In the genomic region with DNA sequence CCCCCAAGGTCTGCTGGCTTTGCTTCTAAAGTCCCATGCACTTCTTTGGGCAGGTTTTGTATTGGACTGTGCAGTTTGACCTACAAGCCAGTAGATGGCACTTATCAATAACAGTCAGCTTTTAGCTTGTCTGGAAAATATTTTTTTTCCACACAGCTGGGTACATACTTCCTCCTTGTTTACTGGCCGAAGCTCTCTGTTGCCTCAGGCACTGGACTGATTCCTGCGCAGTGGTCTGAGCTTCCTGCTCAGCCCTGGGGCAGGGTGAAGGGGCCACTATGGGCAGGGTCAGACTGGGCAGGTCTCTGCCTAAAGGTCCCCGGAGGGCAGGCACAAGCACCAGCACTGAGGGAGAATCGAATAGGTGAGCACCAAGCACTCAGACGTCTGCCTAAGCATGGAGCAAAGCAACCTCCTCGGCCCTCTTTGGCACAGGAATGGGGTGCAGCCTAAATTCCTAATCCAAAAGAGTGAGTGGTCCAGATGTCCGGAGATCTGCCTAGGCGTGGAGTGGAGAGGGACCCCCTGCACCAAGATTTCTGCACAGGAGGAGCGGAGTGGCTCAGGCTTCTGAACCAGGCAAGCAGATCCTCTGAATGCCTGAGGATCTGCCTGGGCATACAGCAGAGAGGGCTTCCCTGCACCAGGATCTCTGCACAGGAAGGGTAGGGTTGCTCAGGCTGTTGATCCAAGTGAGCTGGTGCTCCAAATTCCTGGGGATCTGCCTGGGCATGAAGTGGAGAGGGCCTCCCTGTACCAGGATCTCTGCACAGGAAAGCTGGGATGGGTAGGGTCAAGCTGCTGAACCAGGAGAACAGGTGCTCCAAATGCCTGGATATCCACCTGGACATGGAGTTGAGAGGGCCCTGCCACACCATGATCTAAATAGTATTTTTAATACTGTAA, we compare ENCODE assay signal across 1 cellular context.
TF ChIP-seq lines count a peak whose summit lies in the region.

No MANE protein-coding gene starts in this region.

TF ChIP-seq in HepG2, 621 proteins besides CTCF, POLR2A, EP300 and RAD21 (continued from another document and continues in another):
- TF ChIP-seq ELK4 (CRISPR knock-in tag; IDR thresholded peaks at IDR 0.05; ENCODE audit: borderline replicate concordance) (no peak), ZNF703 (CRISPR knock-in tag; IDR thresholded peaks at IDR 0.05; ENCODE audit: borderline replicate concordance) (no peak), SAP130 (CRISPR knock-in tag; IDR thresholded peaks at IDR 0.05; ENCODE audit: low read depth) (peak; percentile 40; the same call in 1 of the 2 replicates), ZBTB20 (CRISPR knock-in tag; IDR thresholded peaks at IDR 0.05; ENCODE audit: borderline replicate concordance, low read depth) (no peak), FIP1L1 (IDR thresholded peaks at IDR 0.05; ENCODE audit: borderline replicate concordance, insufficient read depth, low read depth, low read length) (no peak), GMEB1 (CRISPR knock-in tag; IDR thresholded peaks at IDR 0.05; ENCODE audit: borderline replicate concordance) (no peak), SP1 (IDR thresholded peaks at IDR 0.05) (no peak), SP1 (CRISPR knock-in tag; IDR thresholded peaks at IDR 0.05) (no peak), ZNF12 (CRISPR knock-in tag; IDR thresholded peaks at IDR 0.05) (no peak), ZC3H4 (CRISPR knock-in tag; IDR thresholded peaks at IDR 0.05; ENCODE audit: borderline replicate concordance) (no peak), STAG1 (CRISPR knock-in tag; IDR thresholded peaks at IDR 0.05) (peak; percentile 43), HNRNPLL (IDR thresholded peaks at IDR 0.05; ENCODE audit: low read depth, low read length, poor library complexity, severe bottlenecking) (no peak), ZFP41 (CRISPR knock-in tag; IDR thresholded peaks at IDR 0.05; ENCODE audit: borderline replicate concordance) (no peak), ZMYM4 (CRISPR knock-in tag; IDR thresholded peaks at IDR 0.05) (peak; percentile 75), ZNF101 (CRISPR knock-in tag; IDR thresholded peaks at IDR 0.05; ENCODE audit: borderline replicate concordance, low read depth) (no peak), NR1H2 (CRISPR knock-in tag; IDR thresholded peaks at IDR 0.05; ENCODE audit: borderline replicate concordance, low read depth) (no peak), TBP (CRISPR knock-in tag; IDR thresholded peaks at IDR 0.05) (no peak), ZNF441 (CRISPR knock-in tag; IDR thresholded peaks at IDR 0.05; ENCODE audit: borderline replicate concordance) (no peak), MLXIP (CRISPR knock-in tag; IDR thresholded peaks at IDR 0.05; ENCODE audit: borderline replicate concordance) (no peak), HDAC1 (CRISPR knock-in tag; IDR thresholded peaks at IDR 0.05) (no peak), ZNF572 (CRISPR knock-in tag; IDR thresholded peaks at IDR 0.05) (0 out of 2 replicates have a peak, but pooled peaks have one; percentile 32), ZNF556 (CRISPR knock-in tag; IDR thresholded peaks at IDR 0.05; ENCODE audit: borderline replicate concordance) (no peak), ZNF687 (CRISPR knock-in tag; IDR thresholded peaks at IDR 0.05) (peak; percentile 8; the same call in 1 of the 2 replicates), ERF (CRISPR knock-in tag; IDR thresholded peaks at IDR 0.05) (no peak), FOXA1 (IDR thresholded peaks at IDR 0.05) (no peak), FOXA1 (CRISPR knock-in tag; IDR thresholded peaks at IDR 0.05) (peak; percentile 50; the same call in 1 of the 2 replicates), MTERF4 (CRISPR knock-in tag; IDR thresholded peaks at IDR 0.05) (no peak), NFE2L1 (CRISPR knock-in tag; IDR thresholded peaks at IDR 0.05; ENCODE audit: borderline replicate concordance) (no peak), SMARCC2 (IDR thresholded peaks at IDR 0.05) (no peak), SCMH1 (CRISPR knock-in tag; IDR thresholded peaks at IDR 0.05; ENCODE audit: borderline replicate concordance) (no peak), SOX5 (CRISPR knock-in tag; IDR thresholded peaks at IDR 0.05; ENCODE audit: borderline replicate concordance) (no peak), GZF1 (CRISPR knock-in tag; IDR thresholded peaks at IDR 0.05) (no peak), SALL1 (CRISPR knock-in tag; IDR thresholded peaks at IDR 0.05) (peak; percentile 28; the same call in 1 of the 2 replicates), PCBP1 (IDR thresholded peaks at IDR 0.05; ENCODE audit: borderline replicate concordance, low read depth, low read length) (no peak), RBAK (CRISPR knock-in tag; IDR thresholded peaks at IDR 0.05) (no peak), ZSCAN20 (CRISPR knock-in tag; IDR thresholded peaks at IDR 0.05; ENCODE audit: borderline replicate concordance) (no peak), U2AF1 (optimal IDR thresholded peaks at IDR 0.05; ENCODE audit: low read depth, low read length) (no peak), GABPB1 (CRISPR knock-in tag; IDR thresholded peaks at IDR 0.05) (peak; percentile 55)
- TF ChIP-seq, protein P1, sequence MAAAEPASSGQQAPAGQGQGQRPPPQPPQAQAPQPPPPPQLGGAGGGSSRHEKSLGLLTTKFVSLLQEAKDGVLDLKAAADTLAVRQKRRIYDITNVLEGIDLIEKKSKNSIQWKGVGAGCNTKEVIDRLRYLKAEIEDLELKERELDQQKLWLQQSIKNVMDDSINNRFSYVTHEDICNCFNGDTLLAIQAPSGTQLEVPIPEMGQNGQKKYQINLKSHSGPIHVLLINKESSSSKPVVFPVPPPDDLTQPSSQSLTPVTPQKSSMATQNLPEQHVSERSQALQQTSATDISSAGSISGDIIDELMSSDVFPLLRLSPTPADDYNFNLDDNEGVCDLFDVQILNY (CRISPR knock-in tag; conservative IDR thresholded peaks at IDR 0.05): no peak
- TF ChIP-seq, protein P2, sequence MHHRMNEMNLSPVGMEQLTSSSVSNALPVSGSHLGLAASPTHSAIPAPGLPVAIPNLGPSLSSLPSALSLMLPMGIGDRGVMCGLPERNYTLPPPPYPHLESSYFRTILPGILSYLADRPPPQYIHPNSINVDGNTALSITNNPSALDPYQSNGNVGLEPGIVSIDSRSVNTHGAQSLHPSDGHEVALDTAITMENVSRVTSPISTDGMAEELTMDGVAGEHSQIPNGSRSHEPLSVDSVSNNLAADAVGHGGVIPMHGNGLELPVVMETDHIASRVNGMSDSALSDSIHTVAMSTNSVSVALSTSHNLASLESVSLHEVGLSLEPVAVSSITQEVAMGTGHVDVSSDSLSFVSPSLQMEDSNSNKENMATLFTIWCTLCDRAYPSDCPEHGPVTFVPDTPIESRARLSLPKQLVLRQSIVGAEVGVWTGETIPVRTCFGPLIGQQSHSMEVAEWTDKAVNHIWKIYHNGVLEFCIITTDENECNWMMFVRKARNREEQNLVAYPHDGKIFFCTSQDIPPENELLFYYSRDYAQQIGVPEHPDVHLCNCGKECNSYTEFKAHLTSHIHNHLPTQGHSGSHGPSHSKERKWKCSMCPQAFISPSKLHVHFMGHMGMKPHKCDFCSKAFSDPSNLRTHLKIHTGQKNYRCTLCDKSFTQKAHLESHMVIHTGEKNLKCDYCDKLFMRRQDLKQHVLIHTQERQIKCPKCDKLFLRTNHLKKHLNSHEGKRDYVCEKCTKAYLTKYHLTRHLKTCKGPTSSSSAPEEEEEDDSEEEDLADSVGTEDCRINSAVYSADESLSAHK (CRISPR knock-in tag; IDR thresholded peaks at IDR 0.05; ENCODE audit: borderline replicate concordance): no peak
- TF ChIP-seq, protein P3, sequence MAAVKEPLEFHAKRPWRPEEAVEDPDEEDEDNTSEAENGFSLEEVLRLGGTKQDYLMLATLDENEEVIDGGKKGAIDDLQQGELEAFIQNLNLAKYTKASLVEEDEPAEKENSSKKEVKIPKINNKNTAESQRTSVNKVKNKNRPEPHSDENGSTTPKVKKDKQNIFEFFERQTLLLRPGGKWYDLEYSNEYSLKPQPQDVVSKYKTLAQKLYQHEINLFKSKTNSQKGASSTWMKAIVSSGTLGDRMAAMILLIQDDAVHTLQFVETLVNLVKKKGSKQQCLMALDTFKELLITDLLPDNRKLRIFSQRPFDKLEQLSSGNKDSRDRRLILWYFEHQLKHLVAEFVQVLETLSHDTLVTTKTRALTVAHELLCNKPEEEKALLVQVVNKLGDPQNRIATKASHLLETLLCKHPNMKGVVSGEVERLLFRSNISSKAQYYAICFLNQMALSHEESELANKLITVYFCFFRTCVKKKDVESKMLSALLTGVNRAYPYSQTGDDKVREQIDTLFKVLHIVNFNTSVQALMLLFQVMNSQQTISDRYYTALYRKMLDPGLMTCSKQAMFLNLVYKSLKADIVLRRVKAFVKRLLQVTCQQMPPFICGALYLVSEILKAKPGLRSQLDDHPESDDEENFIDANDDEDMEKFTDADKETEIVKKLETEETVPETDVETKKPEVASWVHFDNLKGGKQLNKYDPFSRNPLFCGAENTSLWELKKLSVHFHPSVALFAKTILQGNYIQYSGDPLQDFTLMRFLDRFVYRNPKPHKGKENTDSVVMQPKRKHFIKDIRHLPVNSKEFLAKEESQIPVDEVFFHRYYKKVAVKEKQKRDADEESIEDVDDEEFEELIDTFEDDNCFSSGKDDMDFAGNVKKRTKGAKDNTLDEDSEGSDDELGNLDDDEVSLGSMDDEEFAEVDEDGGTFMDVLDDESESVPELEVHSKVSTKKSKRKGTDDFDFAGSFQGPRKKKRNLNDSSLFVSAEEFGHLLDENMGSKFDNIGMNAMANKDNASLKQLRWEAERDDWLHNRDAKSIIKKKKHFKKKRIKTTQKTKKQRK (IDR thresholded peaks at IDR 0.05; ENCODE audit: low read length): no peak
